ENCODE assay signal across 8 cellular contexts in the genomic region with DNA sequence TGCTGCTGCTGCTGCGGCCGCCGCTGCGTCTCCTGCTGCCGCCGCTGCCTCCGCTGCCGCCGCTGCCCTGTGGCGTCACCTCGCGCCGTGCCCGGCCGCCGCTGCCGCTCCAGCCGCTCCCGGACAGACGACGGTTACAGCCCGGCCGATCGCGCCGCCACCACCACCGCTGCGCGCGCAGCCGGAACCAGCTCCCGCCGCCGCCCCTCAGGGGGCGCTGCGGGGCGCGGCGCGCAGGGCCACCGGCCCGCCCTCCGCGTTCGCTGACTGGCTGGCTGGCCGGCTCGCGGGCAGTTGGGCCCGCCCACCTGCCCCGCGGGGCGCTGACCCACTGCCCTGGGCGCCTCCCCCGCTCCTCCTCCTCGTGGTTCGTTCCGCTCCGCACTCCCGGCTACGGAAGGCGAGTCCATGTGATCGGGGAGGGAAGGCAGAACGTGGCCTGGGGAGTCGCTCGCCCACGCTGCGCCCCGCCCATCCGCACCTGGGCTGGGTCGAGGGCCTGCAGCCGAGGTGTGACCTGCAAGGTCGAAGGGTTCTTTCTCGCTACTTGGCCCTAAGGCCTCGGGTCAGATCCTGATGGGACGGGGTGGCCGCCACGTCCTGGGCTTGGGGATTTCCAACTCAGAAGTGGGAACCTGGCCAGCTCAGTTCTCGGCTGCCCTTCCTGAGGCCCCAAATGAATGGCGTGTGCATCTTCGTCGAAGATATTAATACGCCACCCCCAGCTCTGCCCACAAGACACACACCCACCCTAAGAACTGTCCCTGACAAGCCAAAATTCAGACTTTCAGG. TPM values are rescaled to one million over a fixed set of nuclear protein-coding genes. Genes with fewer than 3 reads are reported as not detected.
A peak's percentile ranks its signal among the peaks of the same experiment; 100 is the strongest.
DNase-seq lines count a peak whose midpoint lies in the region; ATAC-seq lines count a peak whose summit lies in the region.

A gene (minus strand): TSS at position 185 of the 792 bp plus-strand sequence. CDS start 19,303 bp downstream, outside the sequence.

- peak; percentile 78 for ATAC-seq in GM19452 (IDR thresholded peaks at IDR 0.05; ENCODE audit: unreplicated experiment)

- DNase-seq in COLO668 (lab: John Stamatoyannopoulos, UW; ENCODE audit: unreplicated experiment) (peak; percentile 100), HK-2 (ENCODE audit: unreplicated experiment) (peak; percentile 98), NCI-H82 treated with DMSO at 0.1 percent for 48 hours (lab: John Stamatoyannopoulos, UW; ENCODE audit: unreplicated experiment) (peak; percentile 83), lung microvascular endothelial cell (ENCODE audit: low read depth in 2 of 2) (peak; percentile 92 to 94)
- peak; percentile 93 for DNase-seq in activated CD8-positive, alpha-beta memory T cell treated with anti-CD3 and anti-CD28 coated beads for 24 hours
- peak; percentile 65 for DNase-seq in effector CD8-positive, alpha-beta T cell (lab: John Stamatoyannopoulos, UW)
- peak; percentile 66 to 74 (median 74) for DNase-seq in stimulated activated CD4-positive, alpha-beta T cell treated with anti-CD3 and anti-CD28 coated beads, TNF-alpha, amount 100 ng/mL, for 4 hours (ENCODE audit: low read depth in 3 of 3)

RNA-seq across cellular contexts. Expression of the gene that starts here (rescaled TPM):
- total RNA-seq in lung microvascular endothelial cell, result 152 and 256 TPM in 2 replicates

Comparison
In these comparisons a context has a peak if more than half of its experiments do, and no peak if none do; other contexts are left out.
1. Peak in every context shown above with its lines: DNase-seq and ATAC-seq.